Comparison of ENCODE assay signal across 1 cellular context in genomic region chr11:63986156-63986931, GRCh38.
TF ChIP-seq lines count a peak whose summit lies in the region.

Gene OTUB1, plus strand, starts transcription at chr11:63986438. Its CDS starts 19 bp downstream, at chr11:63986457.

TF ChIP-seq in HepG2, 621 proteins besides CTCF, POLR2A, EP300 and RAD21 (continued from another document and continues in another):
- TF ChIP-seq NFAT5 (CRISPR knock-in tag; IDR thresholded peaks at IDR 0.05), result peak; percentile 35; the same call in 1 of the 2 replicates
- TF ChIP-seq FUBP1 (CRISPR knock-in tag; IDR thresholded peaks at IDR 0.05; ENCODE audit: borderline replicate concordance), result no peak
- TF ChIP-seq PRDM15 (CRISPR knock-in tag; IDR thresholded peaks at IDR 0.05), result peak; percentile 65; the same call in 1 of the 2 replicates
- no peak for TF ChIP-seq ZNF597 (CRISPR knock-in tag; IDR thresholded peaks at IDR 0.05)
- TF ChIP-seq ZNF746 (CRISPR knock-in tag; IDR thresholded peaks at IDR 0.05), result no peak
- TF ChIP-seq ZBTB40 (IDR thresholded peaks at IDR 0.05), result peak; percentile 63
- peak; percentile 27; the same call in 1 of the 2 replicates for TF ChIP-seq ZBTB40 (CRISPR knock-in tag; IDR thresholded peaks at IDR 0.05)
- TF ChIP-seq NCOA2 (CRISPR knock-in tag; IDR thresholded peaks at IDR 0.05), result peak; percentile 44
- 0 out of 2 replicates have a peak, but pooled peaks have one; percentile 41 for TF ChIP-seq KMT2B (CRISPR knock-in tag; IDR thresholded peaks at IDR 0.05)
- TF ChIP-seq ZNF205 (CRISPR knock-in tag; IDR thresholded peaks at IDR 0.05), result 0 out of 2 replicates have a peak, but pooled peaks have one; percentile 73
- TF ChIP-seq POLR2G (IDR thresholded peaks at IDR 0.05; ENCODE audit: low read depth, low read length), result peak; percentile 89
- TF ChIP-seq ZBTB2 (CRISPR knock-in tag; IDR thresholded peaks at IDR 0.05; ENCODE audit: low read depth), result 0 out of 2 replicates have a peak, but pooled peaks have one; percentile 36
- TF ChIP-seq ZBTB7B (CRISPR knock-in tag; IDR thresholded peaks at IDR 0.05), result peak; percentile 77
- peak; percentile 99 for TF ChIP-seq TAF1 (CRISPR knock-in tag; IDR thresholded peaks at IDR 0.05)
- no peak for TF ChIP-seq ZBTB8A (CRISPR knock-in tag; IDR thresholded peaks at IDR 0.05; ENCODE audit: borderline replicate concordance, low read depth)
- peak; percentile 71 for TF ChIP-seq BHLHE40 (IDR thresholded peaks at IDR 0.05; ENCODE audit: low read length)
- TF ChIP-seq THAP8 (CRISPR knock-in tag; IDR thresholded peaks at IDR 0.05; ENCODE audit: borderline replicate concordance), result peak; percentile 89; the same call in 1 of the 2 replicates
- TF ChIP-seq ZNF572 (CRISPR knock-in tag; IDR thresholded peaks at IDR 0.05), result peak; percentile 40; the same call in 1 of the 2 replicates
- peak; percentile 80; the same call in 1 of the 2 replicates for TF ChIP-seq KAT7 (CRISPR knock-in tag; IDR thresholded peaks at IDR 0.05; ENCODE audit: borderline replicate concordance)
- TF ChIP-seq SMAD9 (CRISPR knock-in tag; IDR thresholded peaks at IDR 0.05), result 0 out of 2 replicates have a peak, but pooled peaks have one; percentile 10
- no peak for TF ChIP-seq MAFG (CRISPR knock-in tag; IDR thresholded peaks at IDR 0.05)
- no peak; the same call in 1 of the 2 replicates for TF ChIP-seq AHR (CRISPR knock-in tag; IDR thresholded peaks at IDR 0.05)
- no peak for TF ChIP-seq ZNF567 (CRISPR knock-in tag; IDR thresholded peaks at IDR 0.05; ENCODE audit: borderline replicate concordance)
- peak; percentile 76 for TF ChIP-seq KMT2A (CRISPR knock-in tag; IDR thresholded peaks at IDR 0.05)
- TF ChIP-seq SP2 (CRISPR knock-in tag; IDR thresholded peaks at IDR 0.05), result peak; percentile 68
- TF ChIP-seq SRSF4 (IDR thresholded peaks at IDR 0.05; ENCODE audit: low read depth, low read length, poor library complexity, severe bottlenecking), result no peak
- TF ChIP-seq CC2D1A (CRISPR knock-in tag; IDR thresholded peaks at IDR 0.05), result no peak
- no peak for TF ChIP-seq ZMYM2 (CRISPR knock-in tag; IDR thresholded peaks at IDR 0.05)
- 0 out of 2 replicates have a peak, but pooled peaks have one; percentile 38 for TF ChIP-seq ZNF143 (CRISPR knock-in tag; IDR thresholded peaks at IDR 0.05)
- peak; percentile 32; the same call in 1 of the 2 replicates for TF ChIP-seq ZNF775 (CRISPR knock-in tag; IDR thresholded peaks at IDR 0.05; ENCODE audit: borderline replicate concordance)
- peak; percentile 97 for TF ChIP-seq ZFY (CRISPR knock-in tag; IDR thresholded peaks at IDR 0.05)
- 0 out of 2 replicates have a peak, but pooled peaks have one; percentile 7 for TF ChIP-seq PHF21A (CRISPR knock-in tag; IDR thresholded peaks at IDR 0.05)
- TF ChIP-seq ZNF3 (CRISPR knock-in tag; IDR thresholded peaks at IDR 0.05), result no peak
